Comparison of ENCODE assay signal across 1 cellular context in genomic region chr2:130344578-130344977, GRCh38.
TF ChIP-seq lines count a peak whose summit lies in the region.

No MANE protein-coding gene starts in this region.

TF ChIP-seq in GM23338, 12 proteins besides CTCF, POLR2A, EP300 and RAD21 (continued from another document):
- TF ChIP-seq, protein P1, sequence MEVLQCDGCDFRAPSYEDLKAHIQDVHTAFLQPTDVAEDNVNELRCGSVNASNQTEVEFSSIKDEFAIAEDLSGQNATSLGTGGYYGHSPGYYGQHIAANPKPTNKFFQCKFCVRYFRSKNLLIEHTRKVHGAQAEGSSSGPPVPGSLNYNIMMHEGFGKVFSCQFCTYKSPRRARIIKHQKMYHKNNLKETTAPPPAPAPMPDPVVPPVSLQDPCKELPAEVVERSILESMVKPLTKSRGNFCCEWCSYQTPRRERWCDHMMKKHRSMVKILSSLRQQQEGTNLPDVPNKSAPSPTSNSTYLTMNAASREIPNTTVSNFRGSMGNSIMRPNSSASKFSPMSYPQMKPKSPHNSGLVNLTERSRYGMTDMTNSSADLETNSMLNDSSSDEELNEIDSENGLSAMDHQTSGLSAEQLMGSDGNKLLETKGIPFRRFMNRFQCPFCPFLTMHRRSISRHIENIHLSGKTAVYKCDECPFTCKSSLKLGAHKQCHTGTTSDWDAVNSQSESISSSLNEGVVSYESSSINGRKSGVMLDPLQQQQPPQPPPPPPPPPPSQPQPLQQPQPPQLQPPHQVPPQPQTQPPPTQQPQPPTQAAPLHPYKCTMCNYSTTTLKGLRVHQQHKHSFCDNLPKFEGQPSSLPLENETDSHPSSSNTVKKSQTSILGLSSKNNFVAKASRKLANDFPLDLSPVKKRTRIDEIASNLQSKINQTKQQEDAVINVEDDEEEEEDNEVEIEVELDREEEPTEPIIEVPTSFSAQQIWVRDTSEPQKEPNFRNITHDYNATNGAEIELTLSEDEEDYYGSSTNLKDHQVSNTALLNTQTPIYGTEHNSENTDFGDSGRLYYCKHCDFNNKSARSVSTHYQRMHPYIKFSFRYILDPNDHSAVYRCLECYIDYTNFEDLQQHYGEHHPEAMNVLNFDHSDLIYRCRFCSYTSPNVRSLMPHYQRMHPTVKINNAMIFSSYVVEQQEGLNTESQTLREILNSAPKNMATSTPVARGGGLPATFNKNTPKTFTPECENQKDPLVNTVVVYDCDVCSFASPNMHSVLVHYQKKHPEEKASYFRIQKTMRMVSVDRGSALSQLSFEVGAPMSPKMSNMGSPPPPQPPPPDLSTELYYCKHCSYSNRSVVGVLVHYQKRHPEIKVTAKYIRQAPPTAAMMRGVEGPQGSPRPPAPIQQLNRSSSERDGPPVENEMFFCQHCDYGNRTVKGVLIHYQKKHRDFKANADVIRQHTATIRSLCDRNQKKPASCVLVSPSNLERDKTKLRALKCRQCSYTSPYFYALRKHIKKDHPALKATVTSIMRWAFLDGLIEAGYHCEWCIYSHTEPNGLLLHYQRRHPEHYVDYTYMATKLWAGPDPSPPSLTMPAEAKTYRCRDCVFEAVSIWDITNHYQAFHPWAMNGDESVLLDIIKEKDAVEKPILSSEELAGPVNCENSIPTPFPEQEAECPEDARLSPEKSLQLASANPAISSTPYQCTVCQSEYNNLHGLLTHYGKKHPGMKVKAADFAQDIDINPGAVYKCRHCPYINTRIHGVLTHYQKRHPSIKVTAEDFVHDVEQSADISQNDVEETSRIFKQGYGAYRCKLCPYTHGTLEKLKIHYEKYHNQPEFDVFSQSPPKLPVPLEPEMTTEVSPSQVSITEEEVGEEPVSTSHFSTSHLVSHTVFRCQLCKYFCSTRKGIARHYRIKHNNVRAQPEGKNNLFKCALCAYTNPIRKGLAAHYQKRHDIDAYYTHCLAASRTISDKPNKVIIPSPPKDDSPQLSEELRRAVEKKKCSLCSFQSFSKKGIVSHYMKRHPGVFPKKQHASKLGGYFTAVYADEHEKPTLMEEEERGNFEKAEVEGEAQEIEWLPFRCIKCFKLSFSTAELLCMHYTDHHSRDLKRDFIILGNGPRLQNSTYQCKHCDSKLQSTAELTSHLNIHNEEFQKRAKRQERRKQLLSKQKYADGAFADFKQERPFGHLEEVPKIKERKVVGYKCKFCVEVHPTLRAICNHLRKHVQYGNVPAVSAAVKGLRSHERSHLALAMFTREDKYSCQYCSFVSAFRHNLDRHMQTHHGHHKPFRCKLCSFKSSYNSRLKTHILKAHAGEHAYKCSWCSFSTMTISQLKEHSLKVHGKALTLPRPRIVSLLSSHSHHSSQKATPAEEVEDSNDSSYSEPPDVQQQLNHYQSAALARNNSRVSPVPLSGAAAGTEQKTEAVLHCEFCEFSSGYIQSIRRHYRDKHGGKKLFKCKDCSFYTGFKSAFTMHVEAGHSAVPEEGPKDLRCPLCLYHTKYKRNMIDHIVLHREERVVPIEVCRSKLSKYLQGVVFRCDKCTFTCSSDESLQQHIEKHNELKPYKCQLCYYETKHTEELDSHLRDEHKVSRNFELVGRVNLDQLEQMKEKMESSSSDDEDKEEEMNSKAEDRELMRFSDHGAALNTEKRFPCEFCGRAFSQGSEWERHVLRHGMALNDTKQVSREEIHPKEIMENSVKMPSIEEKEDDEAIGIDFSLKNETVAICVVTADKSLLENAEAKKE (CRISPR knock-in tag; IDR thresholded peaks at IDR 0.05), result no peak
- TF ChIP-seq ZNF331 (CRISPR knock-in tag; IDR thresholded peaks at IDR 0.05; ENCODE audit: low read depth) (no peak), EZH2 (IDR thresholded peaks at IDR 0.05; ENCODE audit: low read depth, unreplicated experiment) (no peak), STAT1 (IDR thresholded peaks at IDR 0.05; ENCODE audit: unreplicated experiment) (no peak), POLR2AphosphoS5 (IDR thresholded peaks at IDR 0.05; ENCODE audit: low read depth) (no peak), ZNF114 (CRISPR knock-in tag; IDR thresholded peaks at IDR 0.05) (no peak), REST (IDR thresholded peaks at IDR 0.05; ENCODE audit: unreplicated experiment) (no peak), NANOG (IDR thresholded peaks at IDR 0.05; ENCODE audit: borderline replicate concordance) (no peak), EZH2phosphoT487 (IDR thresholded peaks at IDR 0.05; ENCODE audit: unreplicated experiment) (no peak), JUNB (IDR thresholded peaks at IDR 0.05; ENCODE audit: unreplicated experiment) (no peak)
- TF ChIP-seq, protein P2, sequence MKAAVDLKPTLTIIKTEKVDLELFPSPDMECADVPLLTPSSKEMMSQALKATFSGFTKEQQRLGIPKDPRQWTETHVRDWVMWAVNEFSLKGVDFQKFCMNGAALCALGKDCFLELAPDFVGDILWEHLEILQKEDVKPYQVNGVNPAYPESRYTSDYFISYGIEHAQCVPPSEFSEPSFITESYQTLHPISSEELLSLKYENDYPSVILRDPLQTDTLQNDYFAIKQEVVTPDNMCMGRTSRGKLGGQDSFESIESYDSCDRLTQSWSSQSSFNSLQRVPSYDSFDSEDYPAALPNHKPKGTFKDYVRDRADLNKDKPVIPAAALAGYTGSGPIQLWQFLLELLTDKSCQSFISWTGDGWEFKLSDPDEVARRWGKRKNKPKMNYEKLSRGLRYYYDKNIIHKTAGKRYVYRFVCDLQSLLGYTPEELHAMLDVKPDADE (IDR thresholded peaks at IDR 0.05), result no peak
TF ChIP-seq in GM23338: peak in this region for 0.
